In genomic region chr1:40763742-40764532, GRCh38 we compare ENCODE assay signal across 12 cellular contexts. TPM values are rescaled to one million over a fixed set of nuclear protein-coding genes. Genes with fewer than 3 reads are reported as not detected.
A peak's percentile ranks its signal among the peaks of the same experiment; 100 is the strongest.
DNase-seq lines count a peak whose midpoint lies in the region; ATAC-seq and TF ChIP-seq lines count a peak whose summit lies in the region.
"Had no signal": no experiment of that assay in that cellular context is flagged by ENCODE, and none has a peak within 500 bp of the region (broad histone marks: within the 10 kb centered on the region; RNA-seq: fewer than 3 reads in every experiment).

No MANE protein-coding gene starts in this region.

- no peak overlapping the region for H2AFZ ChIP-seq in Loucy (ENCODE audit: low read length)

- intact Hi-C loops in CD8-positive, alpha-beta T cell (cut with DNase I, micrococcal nuclease) = no loop called here

- no peak for TF ChIP-seq CTCF in CD8-positive, alpha-beta T cell (IDR thresholded peaks at IDR 0.05)
- TF ChIP-seq CTCF in Loucy (conservative IDR thresholded peaks at IDR 0.05; ENCODE audit: low read length) = no peak

- peak overlapping the region; percentile 42 for H3K4me3 Mint-ChIP-seq in CD8-positive, alpha-beta T cell

- H3K9me3 Mint-ChIP-seq in CD8-positive, alpha-beta T cell = no peaks in the 10 kb centered on the region

- peak overlapping the region; percentile 59 for H3K9ac ChIP-seq in Loucy (ENCODE audit: low read depth, low read length, poor library complexity, severe bottlenecking)

- H3K4me1 Mint-ChIP-seq in CD8-positive, alpha-beta T cell (ENCODE audit: low read depth) = peaks cover 30% of the 10 kb centered on the region

- peak overlapping the region; percentile 60 for H3K4me2 ChIP-seq in Loucy (ENCODE audit: low read depth, low read length, poor library complexity, severe bottlenecking)

- no peaks in the 10 kb centered on the region for H3K9me3 ChIP-seq in CD8-positive, alpha-beta T cell (ENCODE audit: low read length)
- no peaks in the 10 kb centered on the region for H3K9me3 ChIP-seq in Loucy (ENCODE audit: insufficient read depth, low read depth, low read length)

- H3K27me3 Mint-ChIP-seq in CD8-positive, alpha-beta T cell (ENCODE audit: low read depth) = no peaks in the 10 kb centered on the region

- H3K4me1 ChIP-seq in CD8-positive, alpha-beta T cell (ENCODE audit: insufficient read depth, low read length) = peaks cover 21% of the 10 kb centered on the region
- peaks cover 18% of the 10 kb centered on the region for H3K4me1 ChIP-seq in Loucy (ENCODE audit: insufficient read depth, low read length, poor library complexity, severe bottlenecking)

- CTCF ChIA-PET in CD8-positive, alpha-beta T cell (lab: Charles Lee) = interaction anchor here (1.4 to 4.6 kb wide), 3 partner anchors 11 to 85 kb away, joined by 3 to 38 read pairs (median 32); no protein-coding TSS in a partner anchor

- H4K20me1 ChIP-seq in Loucy (ENCODE audit: insufficient read depth, low read length, poor library complexity, severe bottlenecking) = no peaks in the 10 kb centered on the region

- H3K36me3 Mint-ChIP-seq in CD8-positive, alpha-beta T cell = peaks cover 90% of the 10 kb centered on the region

- H3K27ac Mint-ChIP-seq in CD8-positive, alpha-beta T cell = peak overlapping the region; percentile 83

- no peaks in the 10 kb centered on the region for H3K9me2 ChIP-seq in Loucy (replicated peaks; ENCODE audit: low read depth, low read length)

- H3K36me3 ChIP-seq in CD8-positive, alpha-beta T cell (ENCODE audit: insufficient read depth, low read length) = peaks cover 34% of the 10 kb centered on the region
- H3K36me3 ChIP-seq in Loucy (ENCODE audit: insufficient read depth, low read length) = peaks cover 92% of the 10 kb centered on the region; the same call in 1 of the 2 replicates

- POLR2A ChIA-PET in CD8-positive, alpha-beta T cell (lab: Charles Lee) = no interaction called here

- no peaks in the 10 kb centered on the region for H3K79me2 ChIP-seq in Loucy (ENCODE audit: insufficient read depth, low read length)

- H3K27me3 ChIP-seq in CD8-positive, alpha-beta T cell (ENCODE audit: insufficient read depth, low read length) = no peaks in the 10 kb centered on the region
- no peaks in the 10 kb centered on the region for H3K27me3 ChIP-seq in Loucy (ENCODE audit: insufficient read depth, low read length, poor library complexity, severe bottlenecking)

- ATAC-seq in CD8-positive, alpha-beta T cell = peak; percentile 57
- ATAC-seq in GM18517 (IDR thresholded peaks at IDR 0.05; ENCODE audit: unreplicated experiment) (peak; percentile 41), HG03108 (IDR thresholded peaks at IDR 0.05; ENCODE audit: unreplicated experiment) (no peak)
- ATAC-seq: Panc1 had no signal

- H3K27ac ChIP-seq in CD8-positive, alpha-beta T cell (ENCODE audit: low read depth, low read length) = no peak overlapping the region
- H3K27ac ChIP-seq: coronary artery had no signal

- H3F3A ChIP-seq in Loucy (ENCODE audit: low read depth) = no peaks in the 10 kb centered on the region

- H3K4me3 ChIP-seq in CD8-positive, alpha-beta T cell (ENCODE audit: low read depth, low read length) = no peak overlapping the region
- peak overlapping the region; percentile 28 for H3K4me3 ChIP-seq in Loucy (ENCODE audit: low read length, poor library complexity, severe bottlenecking)
- H3K4me3 ChIP-seq: coronary artery had no signal

- DNase-seq in CD8-positive, alpha-beta T cell = no peak
- DNase-seq in fibroblast of peridontal ligament (ENCODE audit: extremely low read depth) (peak; percentile 38), hypothalamus (lab: John Stamatoyannopoulos, UW) (no peak), Kasumi-1 (lab: John Stamatoyannopoulos, UW) (no peak), Ammon's horn (ENCODE audit: low spot score) (no peak)
- DNase-seq: activated effector memory CD4-positive, alpha-beta T cell treated with Interleukin-2 at 50 U/mL for 16 hours; NCI-H2107 had no signal

RNA-seq across cellular contexts. Expression of gene KCNQ4, which starts 19.6 kb away (rescaled TPM):
- under 1 TPM; 0.31 to 0.35 TPM for total RNA-seq in CD8-positive, alpha-beta T cell
